ENCODE assay signal across 8 cellular contexts in genomic region chr2:96874099-96874831, GRCh38. TPM values are rescaled to one million over a fixed set of nuclear protein-coding genes. Genes with fewer than 3 reads are reported as not detected.
A peak's percentile ranks its signal among the peaks of the same experiment; 100 is the strongest.
DNase-seq lines count a peak whose midpoint lies in the region; ATAC-seq, FAIRE-seq and TF ChIP-seq lines count a peak whose summit lies in the region.

No MANE protein-coding gene starts in this region.

- H3K4me2 ChIP-seq in Karpas-422 (ENCODE audit: low read depth, low read length, poor library complexity, severe bottlenecking) = peak overlapping the region; percentile 27

- no peak for FAIRE-seq in kidney (lab: Jason Lieb, UNC)

- H3K27me3 ChIP-seq in Karpas-422 (ENCODE audit: low read length) = no peaks in the 10 kb centered on the region

- H3K4me1 Mint-ChIP-seq in CD14-positive monocyte (peaks cover 35% of the 10 kb centered on the region), osteocyte (ENCODE audit: unreplicated experiment) (peaks cover 41% of the 10 kb centered on the region)

- H3K9me3 ChIP-seq in Karpas-422 (ENCODE audit: low read length) (no peaks in the 10 kb centered on the region), kidney (ENCODE audit: control insufficient read depth in 1 of 2, low read length in 2 of 2) (no peaks in the 10 kb centered on the region)

- ATAC-seq in GM19035 (IDR thresholded peaks at IDR 0.05; ENCODE audit: unreplicated experiment) (peak; percentile 54), GM19324 (IDR thresholded peaks at IDR 0.05; ENCODE audit: low FRiP score, unreplicated experiment) (no peak)

- H3K27ac ChIP-seq in Karpas-422 (ENCODE audit: low read length) (no peak overlapping the region), kidney (ENCODE audit: low read depth in 2 of 2, low read length in 2 of 2) (peak overlapping the region; percentile 43 to 45)

- H3K79me2 ChIP-seq in Karpas-422 (ENCODE audit: low read length) = no peaks in the 10 kb centered on the region

- H3K27ac Mint-ChIP-seq in CD14-positive monocyte = peak overlapping the region in 5 of 7 donors; percentile 33 to 89 (median 53)
- H3K27ac Mint-ChIP-seq in osteocyte (ENCODE audit: unreplicated experiment) = no peak overlapping the region

- H3K4me1 ChIP-seq in Karpas-422 (ENCODE audit: low read length) = peaks cover 14% of the 10 kb centered on the region
- H3K4me1 ChIP-seq in kidney (ENCODE audit: control insufficient read depth in 1 of 2, insufficient read depth in 1 of 2, low read depth in 1 of 2, low read length in 2 of 2) = peaks cover 2 to 8% of the 10 kb centered on the region in 2 donors

- DNase-seq in CD14-positive monocyte (ENCODE audit: low spot score) (peak; percentile 45), Karpas-422 (peak; percentile 59), kidney (peak; percentile 71), HUDEP-2 (lab: John Stamatoyannopoulos, UW; ENCODE audit: unreplicated experiment in 76 of 76) (no peak), osteocyte (ENCODE audit: extremely low spot score, unreplicated experiment) (no peak), middle frontal gyrus (ENCODE audit: extremely low spot score, low spot score) (no peak)

- no peaks in the 10 kb centered on the region for H3K36me3 ChIP-seq in Karpas-422 (ENCODE audit: insufficient read depth, low read length)
- H3K36me3 ChIP-seq in kidney (ENCODE audit: control insufficient read depth in 1 of 2, insufficient read depth in 2 of 2, low read length in 2 of 2) = no peaks in the 10 kb centered on the region

- H3K4me3 Mint-ChIP-seq in CD14-positive monocyte (peak overlapping the region; percentile 40 to 83), osteocyte (ENCODE audit: unreplicated experiment) (no peak overlapping the region)

- peak overlapping the region; percentile 9; the same call in 1 of the 2 replicates for H3K4me3 ChIP-seq in Karpas-422 (ENCODE audit: low read length)
- no peak overlapping the region for H3K4me3 ChIP-seq in kidney (ENCODE audit: low read length in 2 of 2)

- peaks cover 0 to 2% of the 10 kb centered on the region in 2 donors for H3K36me3 Mint-ChIP-seq in CD14-positive monocyte
- H3K36me3 Mint-ChIP-seq in osteocyte (ENCODE audit: unreplicated experiment) = no peaks in the 10 kb centered on the region

- H3K27me3 Mint-ChIP-seq in CD14-positive monocyte (ENCODE audit: low read depth in 3 of 3) = peaks cover 62 to 97% (median 79%) of the 10 kb centered on the region in 3 donors
- H3K27me3 Mint-ChIP-seq in osteocyte (ENCODE audit: unreplicated experiment) = no peaks in the 10 kb centered on the region

- H3K9me3 Mint-ChIP-seq in CD14-positive monocyte = peaks cover 0 to 17% (median 0%) of the 10 kb centered on the region in 7 donors
- no peaks in the 10 kb centered on the region for H3K9me3 Mint-ChIP-seq in osteocyte (ENCODE audit: unreplicated experiment)

- H4K20me1 ChIP-seq in Karpas-422 (ENCODE audit: insufficient read depth, low read depth, low read length) = no peaks in the 10 kb centered on the region; the same call in 1 of the 2 replicates

- TF ChIP-seq CTCF in CD14-positive monocyte (IDR thresholded peaks at IDR 0.05) = no peak
- TF ChIP-seq CTCF in kidney (IDR thresholded peaks at IDR 0.05; ENCODE audit: borderline replicate concordance, extremely low read depth, insufficient read depth) = no peak
- TF ChIP-seq CTCF in osteocyte (IDR thresholded peaks at IDR 0.05) = no peak

- H3K9ac ChIP-seq in Karpas-422 (ENCODE audit: low read length) (no peak overlapping the region), kidney (ENCODE audit: low read length in 2 of 2) (peak overlapping the region in 1 of 2 donors; percentile 60)

- intact Hi-C loops in CD14-positive monocyte (cut with micrococcal nuclease) (no loop called here), kidney (cut with DNase I) (no loop called here)

- H3K9me2 ChIP-seq in Karpas-422 (replicated peaks; ENCODE audit: insufficient read depth, low read length) = no peaks in the 10 kb centered on the region

- no peak overlapping the region for H2AFZ ChIP-seq in Karpas-422 (ENCODE audit: low read length)

RNA-seq across cellular contexts. Expression of gene SEMA4C, which starts 4.4 kb away (rescaled TPM):
- polyA plus RNA-seq in CD14-positive monocyte = under 1 TPM; 0.08 to 0.21 TPM
- total RNA-seq in Karpas-422 (2014; rRNA removed; shearing (Covaris generic); ENCODE audit: low replicate concordance) = 2.5 and 6.3 TPM in 2 replicates
- 44.6 TPM for total RNA-seq in kidney
- polyA plus RNA-seq in kidney (ENCODE audit: insufficient read depth, low read depth, low replicate concordance) = 11.1 TPM
- 33.8 and 39.1 TPM in 2 replicates for total RNA-seq in osteocyte

RNA-seq across cellular contexts. Expression of gene ANKRD39, which starts 16.4 kb away (rescaled TPM):
- 1 to 10 TPM; 9.0 to 9.7 TPM for polyA plus RNA-seq in CD14-positive monocyte
- 11.1 and 12.5 TPM in 2 replicates for total RNA-seq in Karpas-422 (2014; rRNA removed; shearing (Covaris generic); ENCODE audit: low replicate concordance)
- total RNA-seq in kidney = 10.8 TPM
- polyA plus RNA-seq in kidney (ENCODE audit: insufficient read depth, low read depth, low replicate concordance) = 19.2 TPM
- total RNA-seq in osteocyte = 10.5 and 12.4 TPM in 2 replicates

RNA-seq across cellular contexts. Expression of gene ANKRD23, which starts 30.4 kb away (rescaled TPM):
- polyA plus RNA-seq in CD14-positive monocyte = not detected
- 1.6 and 9.8 TPM in 2 replicates for total RNA-seq in Karpas-422 (2014; rRNA removed; shearing (Covaris generic); ENCODE audit: low replicate concordance)
- 4.0 TPM for total RNA-seq in kidney
- 1.6 TPM for polyA plus RNA-seq in kidney (ENCODE audit: insufficient read depth, low read depth, low replicate concordance)
- 4.4 and 5.7 TPM in 2 replicates for total RNA-seq in osteocyte

RNA-seq across cellular contexts. Expression of gene CNNM3, which starts 58.2 kb away (rescaled TPM):
- polyA plus RNA-seq in CD14-positive monocyte (1 to 10 TPM; 1.2 to 4.9 TPM), kidney (ENCODE audit: insufficient read depth, low read depth, low replicate concordance) (6.9 TPM)
- total RNA-seq in Karpas-422 (2014; rRNA removed; shearing (Covaris generic); ENCODE audit: low replicate concordance) = 7.0 and 7.9 TPM in 2 replicates
- total RNA-seq in kidney (26.1 TPM), osteocyte (20.9 and 22.4 TPM in 2 replicates)

Comparison
In these comparisons a context has a peak if more than half of its experiments do, and no peak if none do; other contexts are left out.
1. DNase-seq: peak in CD14-positive monocyte (single experiment), Karpas-422 (single experiment) and kidney (single experiment); none in HUDEP-2 (0 of 76), osteocyte (single experiment) and middle frontal gyrus (single experiment).